ENCODE assay signal across 16 cellular contexts in the genomic region with DNA sequence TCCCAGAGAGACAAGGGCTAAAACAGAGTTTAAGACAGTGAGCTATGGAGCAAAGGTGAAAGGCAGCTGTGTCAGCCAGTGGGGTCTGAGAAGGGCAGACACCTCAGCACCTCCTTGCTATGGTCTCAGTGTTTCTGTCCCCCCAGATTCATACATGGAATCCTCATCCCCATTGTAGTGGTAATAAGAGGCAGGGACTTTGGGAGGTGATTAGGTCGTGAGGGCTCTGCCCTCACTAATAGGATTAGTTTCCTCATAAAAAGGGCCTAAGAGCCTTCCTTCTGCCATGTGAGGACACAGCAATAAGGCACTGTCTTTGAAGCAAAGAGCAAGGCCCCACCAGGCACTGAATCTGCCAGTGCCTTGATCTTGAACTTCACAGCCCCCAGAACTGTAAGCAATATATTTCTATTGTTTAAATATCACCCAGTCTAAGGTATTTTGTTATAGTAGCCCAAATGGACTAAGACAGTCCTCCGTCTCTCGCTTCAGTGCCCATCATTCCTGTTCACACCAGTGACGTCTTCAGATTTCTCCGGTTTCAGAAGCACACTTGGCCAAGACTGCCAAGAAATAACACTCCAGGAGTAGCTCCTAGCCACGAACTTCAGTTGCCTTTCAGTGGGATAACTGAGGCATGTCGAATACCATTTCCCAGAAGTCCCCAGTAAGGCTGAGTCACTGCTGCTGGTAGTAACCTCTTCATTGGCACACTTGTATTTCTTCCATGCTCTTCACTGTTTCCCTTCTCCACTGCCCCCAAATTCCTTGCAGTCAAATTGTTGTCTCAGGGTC. TPM values are rescaled to one million over a fixed set of nuclear protein-coding genes. Genes with fewer than 3 reads are reported as not detected.
DNase-seq lines count a peak whose midpoint lies in the region; ATAC-seq, FAIRE-seq and TF ChIP-seq lines count a peak whose summit lies in the region.
"Had no signal": no experiment of that assay in that cellular context is flagged by ENCODE, and none has a peak within 500 bp of the region (broad histone marks: within the 10 kb centered on the region; RNA-seq: fewer than 3 reads in every experiment).

No MANE protein-coding gene starts in this region.

- CTCF ChIA-PET in activated CD4-positive, alpha-beta T cell treated with anti-CD3 and anti-CD28 coated beads, Interleukin-2, amount 10 ng/mL, durations not matched to agents 7 days and 5 days (lab: Charles Lee), result interaction anchor here (1.1 kb wide), 1 partner anchor 25 kb away, joined by 4 read pairs; no protein-coding TSS in a partner anchor

- no peak overlapping the region for H3K4me3 Mint-ChIP-seq in activated CD4-positive, alpha-beta T cell treated with anti-CD3 and anti-CD28 coated beads, Interleukin-2, amount 10 ng/mL, durations not matched to agents 7 days and 5 days
- H3K4me3 Mint-ChIP-seq: CD4-positive, CD25-positive, alpha-beta regulatory T cell had no signal

- H3K9ac ChIP-seq in kidney (ENCODE audit: low read length in 2 of 2) (no peak overlapping the region), GM23248 (no peak overlapping the region)
- H3K9ac ChIP-seq: BLaER1 treated with 17β-estradiol and CSF1 and Interleukin-3, amounts not matched to agents 10 nM and 100 nM had no signal

- H3K27me3 Mint-ChIP-seq in activated CD4-positive, alpha-beta T cell treated with anti-CD3 and anti-CD28 coated beads, Interleukin-2, amount 10 ng/mL, durations not matched to agents 7 days and 5 days, result peaks cover 27% of the 10 kb centered on the region

- DNase-seq in ACHN, result peak; percentile 18
- DNase-seq in HTR-8/SVneo (ENCODE audit: insufficient read length, low spot score), result no peak
- peak; percentile 43 for DNase-seq in WERI-Rb-1
- DNase-seq in kidney, result no peak
- no peak for DNase-seq in activated CD4-positive, alpha-beta T cell treated with anti-CD3 and anti-CD28 coated beads, Interleukin-2, amount 10 ng/mL, durations not matched to agents 7 days and 5 days
- no peak for DNase-seq in NCI-H2196 treated with DMSO at 0.1 percent for 48 hours (lab: John Stamatoyannopoulos, UW; ENCODE audit: unreplicated experiment)
- no peak for DNase-seq in GM23248
- DNase-seq: 8988T; CD4-positive, CD25-positive, alpha-beta regulatory T cell; DMS53 had no signal

- H3K27ac Mint-ChIP-seq in activated CD4-positive, alpha-beta T cell treated with anti-CD3 and anti-CD28 coated beads, Interleukin-2, amount 10 ng/mL, durations not matched to agents 7 days and 5 days, result no peak overlapping the region
- H3K27ac Mint-ChIP-seq: CD4-positive, CD25-positive, alpha-beta regulatory T cell had no signal

- H2AFZ ChIP-seq in GM23248, result no peak overlapping the region

- H3K4me1 ChIP-seq in kidney (ENCODE audit: control insufficient read depth in 1 of 2, insufficient read depth in 1 of 2, low read depth in 1 of 2, low read length in 2 of 2) (no peaks in the 10 kb centered on the region), GM23248 (ENCODE audit: insufficient read depth) (no peaks in the 10 kb centered on the region)
- H3K4me1 ChIP-seq: BLaER1 treated with 17β-estradiol and CSF1 and Interleukin-3, amounts not matched to agents 10 nM and 100 nM had no signal

- POLR2A ChIA-PET in activated CD4-positive, alpha-beta T cell treated with anti-CD3 and anti-CD28 coated beads, Interleukin-2, amount 10 ng/mL, durations not matched to agents 7 days and 5 days (lab: Charles Lee), result no interaction called here

- H3K27ac ChIP-seq in WERI-Rb-1, result no peak overlapping the region
- peak overlapping the region; percentile 58 to 61 for H3K27ac ChIP-seq in kidney (ENCODE audit: low read depth in 2 of 2, low read length in 2 of 2)
- no peak overlapping the region for H3K27ac ChIP-seq in GM23248
- H3K27ac ChIP-seq: BLaER1 treated with 17β-estradiol and CSF1 and Interleukin-3, amounts not matched to agents 10 nM and 100 nM had no signal

- WGBS in GM23248 (ENCODE audit: low coverage in 1 of 2, low lambda C conversion rate in 2 of 2, missing lambda C conversion rate in 2 of 2), 2 experiments, result 71 to 74% methylated on average over 7 of the region's 7 CpGs

- TF ChIP-seq POLR2A in GM18505 (IDR thresholded peaks at IDR 0.05; ENCODE audit: borderline replicate concordance, extremely low read depth, insufficient read depth, insufficient read length), result no peak

- H3K27me3 ChIP-seq in WERI-Rb-1 (ENCODE audit: insufficient read depth, low read depth, severe bottlenecking) (no peaks in the 10 kb centered on the region), GM23248 (replicated peaks; ENCODE audit: insufficient read depth) (no peaks in the 10 kb centered on the region)
- H3K27me3 ChIP-seq: BLaER1 treated with 17β-estradiol and CSF1 and Interleukin-3, amounts not matched to agents 10 nM and 100 nM had no signal

- H4K20me1 ChIP-seq in GM23248 (ENCODE audit: insufficient read depth), result no peaks in the 10 kb centered on the region
- H4K20me1 ChIP-seq: BLaER1 treated with 17β-estradiol and CSF1 and Interleukin-3, amounts not matched to agents 10 nM and 100 nM had no signal

- in situ Hi-C loops in ACHN (cut with HindIII; ENCODE audit: low pct_ligation_motif_present, low pct_unique_long_range_greater_than_20kb, low sequenced_read_pairs) (no loop called here), GM23248 (cut with MboI) (no loop called here)

- no peaks in the 10 kb centered on the region for H3K9me2 ChIP-seq in GM23248 (ENCODE audit: insufficient read depth)

- no peaks in the 10 kb centered on the region for H3K9me3 Mint-ChIP-seq in activated CD4-positive, alpha-beta T cell treated with anti-CD3 and anti-CD28 coated beads, Interleukin-2, amount 10 ng/mL, durations not matched to agents 7 days and 5 days

- FAIRE-seq in HTR-8/SVneo (lab: Jason Lieb, UNC), result peak; percentile 33
- no peak for FAIRE-seq in kidney (lab: Jason Lieb, UNC)
- FAIRE-seq: GM12878 had no signal

- no peaks in the 10 kb centered on the region for H3K36me3 ChIP-seq in WERI-Rb-1
- H3K36me3 ChIP-seq in kidney (ENCODE audit: control insufficient read depth in 1 of 2, insufficient read depth in 2 of 2, low read length in 2 of 2), result no peaks in the 10 kb centered on the region
- no peaks in the 10 kb centered on the region for H3K36me3 ChIP-seq in GM23248 (ENCODE audit: low read depth)
- H3K36me3 ChIP-seq: BLaER1 treated with 17β-estradiol and CSF1 and Interleukin-3, amounts not matched to agents 10 nM and 100 nM had no signal

- H3K79me2 ChIP-seq in GM23248 (ENCODE audit: insufficient read depth), result no peaks in the 10 kb centered on the region

- intact Hi-C loops in kidney (cut with DNase I), result no loop called here

- no peaks in the 10 kb centered on the region for H3K36me3 Mint-ChIP-seq in activated CD4-positive, alpha-beta T cell treated with anti-CD3 and anti-CD28 coated beads, Interleukin-2, amount 10 ng/mL, durations not matched to agents 7 days and 5 days (ENCODE audit: low read depth)
- H3K36me3 Mint-ChIP-seq: CD4-positive, CD25-positive, alpha-beta regulatory T cell had no signal

- TF ChIP-seq CTCF in WERI-Rb-1 (IDR thresholded peaks at IDR 0.05; ENCODE audit: low read depth, low read length), result no peak
- no peak for TF ChIP-seq CTCF in kidney (IDR thresholded peaks at IDR 0.05; ENCODE audit: borderline replicate concordance, extremely low read depth, insufficient read depth)

- H3K4me3 ChIP-seq in WERI-Rb-1 (ENCODE audit: low read depth, low read length) (no peak overlapping the region), kidney (ENCODE audit: low read length in 2 of 2) (no peak overlapping the region), GM23248 (no peak overlapping the region)
- H3K4me3 ChIP-seq: BLaER1 treated with 17β-estradiol and CSF1 and Interleukin-3, amounts not matched to agents 10 nM and 100 nM; GM12878 had no signal

- no peaks in the 10 kb centered on the region for H3K4me1 Mint-ChIP-seq in activated CD4-positive, alpha-beta T cell treated with anti-CD3 and anti-CD28 coated beads, Interleukin-2, amount 10 ng/mL, durations not matched to agents 7 days and 5 days
- H3K4me1 Mint-ChIP-seq: CD4-positive, CD25-positive, alpha-beta regulatory T cell had no signal

- peaks cover 11% of the 10 kb centered on the region for H3K9me3 ChIP-seq in WERI-Rb-1 (ENCODE audit: severe bottlenecking)
- no peaks in the 10 kb centered on the region for H3K9me3 ChIP-seq in kidney (ENCODE audit: control insufficient read depth in 1 of 2, low read length in 2 of 2)
- H3K9me3 ChIP-seq in GM23248 (ENCODE audit: low read depth), result no peaks in the 10 kb centered on the region

- no peak overlapping the region for H3K4me2 ChIP-seq in GM23248 (ENCODE audit: unreplicated experiment)
- H3K4me2 ChIP-seq: BLaER1 treated with 17β-estradiol and CSF1 and Interleukin-3, amounts not matched to agents 10 nM and 100 nM had no signal

- no peaks in the 10 kb centered on the region for H3F3A ChIP-seq in GM23248 (ENCODE audit: insufficient read depth)

- no peak for ATAC-seq in GM18505 (IDR thresholded peaks at IDR 0.05; ENCODE audit: unreplicated experiment)
- ATAC-seq: GM12878 had no signal

RNA-seq across cellular contexts. Expression of gene SLC13A3, which starts 32.7 kb away (rescaled TPM):
- total RNA-seq in kidney, result 31.5 TPM
- 241 TPM for polyA plus RNA-seq in kidney (ENCODE audit: insufficient read depth, low read depth, low replicate concordance)
- total RNA-seq in activated CD4-positive, alpha-beta T cell treated with anti-CD3 and anti-CD28 coated beads, Interleukin-2, amount 10 ng/mL, durations not matched to agents 7 days and 5 days, result under 1 TPM in 1 of 2 experiments, not detected in 1; 0.35 TPM
- total RNA-seq in GM23248 (2014; rRNA removed; shearing (Covaris generic)), result 0.89 and 2.4 TPM in 2 replicates
- polyA plus RNA-seq in GM23248 (2016; fragmentation: Nextera tagmentation; extraction: Ambion mirVana), result 2.3 and 4.6 TPM in 2 replicates
- total RNA-seq: G401, H4, HT-29 had no signal
- polyA plus RNA-seq: CD4-positive, CD25-positive, alpha-beta regulatory T cell had no signal

Comparison
In these comparisons a context has a peak if more than half of its experiments do, and no peak if none do; other contexts are left out.
1. DNase-seq: peak in ACHN (single experiment) and WERI-Rb-1 (single experiment); none in HTR-8/SVneo (single experiment), kidney (single experiment), activated CD4-positive, alpha-beta T cell treated with anti-CD3 and anti-CD28 coated beads, Interleukin-2, amount 10 ng/mL, durations not matched to agents 7 days and 5 days (single experiment), NCI-H2196 treated with DMSO at 0.1 percent for 48 hours (single experiment) and GM23248 (single experiment).
2. H3K27ac ChIP-seq: peak in kidney (2 of 2); none in WERI-Rb-1 (single experiment) and GM23248 (single experiment).